Comparison of ENCODE assay signal across 20 cellular contexts in the genomic region with DNA sequence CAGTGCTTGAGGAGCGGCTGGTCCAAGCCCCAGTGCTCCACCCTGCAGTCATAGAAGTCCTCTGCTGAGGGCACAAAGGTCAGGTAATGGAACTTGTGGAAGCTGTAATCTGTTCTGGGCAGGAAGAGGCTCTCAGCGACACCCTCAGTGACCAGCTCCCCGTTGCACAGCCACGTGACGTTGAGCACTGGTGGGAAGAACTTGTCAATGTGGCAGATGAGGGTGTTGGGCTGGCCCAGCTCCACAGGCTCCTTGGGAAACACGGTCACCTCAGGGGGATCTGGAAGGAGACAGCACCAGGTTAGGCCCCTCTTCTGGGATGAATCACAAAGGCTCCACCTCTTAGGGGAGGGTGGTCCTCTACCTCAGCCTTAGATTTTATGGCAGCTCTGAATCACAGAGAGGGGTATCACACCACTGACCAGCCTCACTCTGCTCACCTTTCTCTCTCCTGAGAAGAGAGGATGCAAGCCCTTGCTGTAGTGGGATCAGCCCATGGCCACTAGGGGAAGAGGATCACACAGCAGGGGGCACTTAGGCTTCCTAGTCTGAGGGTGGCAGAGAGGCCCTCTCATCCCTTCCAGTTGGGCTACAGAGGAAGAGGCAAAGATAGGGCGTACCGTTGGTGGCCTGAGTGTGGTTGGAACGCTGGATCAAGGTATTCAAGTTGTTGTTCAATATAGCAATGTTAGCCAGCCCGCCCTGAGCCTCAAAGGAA. TPM values are rescaled to one million over a fixed set of nuclear protein-coding genes. Genes with fewer than 3 reads are reported as not detected.
A peak's percentile ranks its signal among the peaks of the same experiment; 100 is the strongest.
DNase-seq lines count a peak whose midpoint lies in the region; ATAC-seq, FAIRE-seq and TF ChIP-seq lines count a peak whose summit lies in the region.
"Had no signal": no experiment of that assay in that cellular context is flagged by ENCODE, and none has a peak within 500 bp of the region (broad histone marks: within the 10 kb centered on the region; RNA-seq: fewer than 3 reads in every experiment).

No MANE protein-coding gene starts in this region.

- H3K27ac ChIP-seq in HepG2 (ENCODE audit: extremely low read length, insufficient read depth, low read length) (no peak overlapping the region), right lobe of liver (no peak overlapping the region), right atrium auricular region (no peak overlapping the region), stomach (no peak overlapping the region)
- no peak overlapping the region for H3K27ac ChIP-seq in effector memory CD4-positive, alpha-beta T cell (ENCODE audit: insufficient read depth, low read length, poor library complexity, severe bottlenecking)
- H3K27ac ChIP-seq: C4-2B had no signal

- H3K36me3 ChIP-seq in HepG2 (replicated peaks in 1 of 2; ENCODE audit: control insufficient read depth in 1 of 2, insufficient read depth in 2 of 2, low read length in 2 of 2) (no peaks in the 10 kb centered on the region), right lobe of liver (no peaks in the 10 kb centered on the region), right atrium auricular region (peaks cover 11% of the 10 kb centered on the region), stomach (peaks cover 0 to 32% (median 15%) of the 10 kb centered on the region in 4 donors)
- no peaks in the 10 kb centered on the region for H3K36me3 ChIP-seq in effector memory CD4-positive, alpha-beta T cell (ENCODE audit: control insufficient read depth, insufficient read depth, low read length)

- peak overlapping the region; percentile 97 for H3K4me3 Mint-ChIP-seq in activated B cell treated with CpG ODN at 0.5 μM for 24 hours

- H3K4me3 ChIP-seq in HepG2 (replicated peaks in 1 of 3; ENCODE audit: insufficient read depth in 1 of 3, low read depth in 2 of 3, low read length in 3 of 3) (no peak overlapping the region), right lobe of liver (no peak overlapping the region), epithelial cell of proximal tubule (ENCODE audit: low read depth, low read length) (no peak overlapping the region), right atrium auricular region (no peak overlapping the region), stomach (no peak overlapping the region)
- no peak overlapping the region for H3K4me3 ChIP-seq in effector memory CD4-positive, alpha-beta T cell (ENCODE audit: insufficient read depth, low read depth, low read length, poor library complexity, severe bottlenecking)

- TF ChIP-seq CTCF in HepG2 (CRISPR knock-in tag; IDR thresholded peaks at IDR 0.05) (no peak), right lobe of liver (IDR thresholded peaks at IDR 0.05) (no peak), activated B cell treated with CpG ODN at 0.5 μM for 24 hours (IDR thresholded peaks at IDR 0.05) (no peak), epithelial cell of proximal tubule (conservative IDR thresholded peaks at IDR 0.05; ENCODE audit: low read depth, low read length) (peak; percentile 7), right atrium auricular region (IDR thresholded peaks at IDR 0.05) (no peak), stomach (IDR thresholded peaks at IDR 0.05) (no peak)

- ATAC-seq in HepG2 (peak; percentile 72), right lobe of liver (no peak), activated B cell treated with CpG ODN at 0.5 μM for 24 hours (ENCODE audit: low read depth) (no peak)
- ATAC-seq: SK-N-SH treated with all-trans-retinoic acid at 6 μM for 48 hours had no signal

- no peak for FAIRE-seq in HepG2 (lab: Jason Lieb, UNC)
- FAIRE-seq: RCC 7860 had no signal

- TF ChIP-seq EP300 in HepG2 (IDR thresholded peaks at IDR 0.05; ENCODE audit: low read depth in 2 of 2, low read length in 2 of 2) (no peak), HepG2 (CRISPR knock-in tag; IDR thresholded peaks at IDR 0.05; ENCODE audit: borderline replicate concordance) (no peak), stomach (IDR thresholded peaks at IDR 0.05) (no peak)

- CTCF ChIA-PET in HepG2 (lab: Yijun Ruan, JAX; ENCODE audit: low intra/inter-chr PET ratio, low total read pairs) (no interaction called here), activated B cell treated with CpG ODN at 0.5 μM for 24 hours (lab: Charles Lee) (interaction anchor here (1.0 to 7.6 kb wide), 2 partner anchors 53 kb away, joined by 3 to 98 read pairs; no protein-coding TSS in a partner anchor)

- H3K4me1 ChIP-seq in HepG2 (ENCODE audit: insufficient read depth, low read length): no peaks in the 10 kb centered on the region
- no peaks in the 10 kb centered on the region for H3K4me1 ChIP-seq in right lobe of liver
- H3K4me1 ChIP-seq in right atrium auricular region: no peaks in the 10 kb centered on the region
- no peaks in the 10 kb centered on the region for H3K4me1 ChIP-seq in effector memory CD4-positive, alpha-beta T cell (ENCODE audit: control insufficient read depth, insufficient read depth, low read length, poor library complexity, severe bottlenecking)
- peaks cover 0 to 10% (median 0%) of the 10 kb centered on the region in 4 donors for H3K4me1 ChIP-seq in stomach

- peak overlapping the region; percentile 99 for H3K27ac Mint-ChIP-seq in activated B cell treated with CpG ODN at 0.5 μM for 24 hours

- peaks cover 0 to 16% of the 10 kb centered on the region in 2 experiments; a peak in 3 of 5 replicates for H3K27me3 ChIP-seq in HepG2 (ENCODE audit: control insufficient read depth in 1 of 2, insufficient read depth in 2 of 2, low read length in 2 of 2)
- H3K27me3 ChIP-seq in right lobe of liver: no peaks in the 10 kb centered on the region
- no peaks in the 10 kb centered on the region for H3K27me3 ChIP-seq in right atrium auricular region
- no peaks in the 10 kb centered on the region for H3K27me3 ChIP-seq in effector memory CD4-positive, alpha-beta T cell (replicated peaks; ENCODE audit: control insufficient read depth, insufficient read depth, low read length, poor library complexity, severe bottlenecking)
- H3K27me3 ChIP-seq in stomach: no peaks in the 10 kb centered on the region

- H3K27me3 Mint-ChIP-seq in activated B cell treated with CpG ODN at 0.5 μM for 24 hours: no peaks in the 10 kb centered on the region

- peaks cover 4% of the 10 kb centered on the region for H3K9me3 Mint-ChIP-seq in activated B cell treated with CpG ODN at 0.5 μM for 24 hours

- no peak for DNase-seq in HepG2 (ENCODE audit: low spot score)
- no peak for DNase-seq in right lobe of liver
- no peak for DNase-seq in activated B cell treated with CpG ODN at 0.5 μM for 24 hours
- DNase-seq in epithelial cell of proximal tubule (ENCODE audit: low read depth): no peak
- no peak for DNase-seq in right atrium auricular region (ENCODE audit: low spot score)
- no peak for DNase-seq in effector memory CD4-positive, alpha-beta T cell
- DNase-seq in NCI-H1048 (lab: John Stamatoyannopoulos, UW): no peak
- no peak for DNase-seq in stomach
- DNase-seq: 8988T, COR-L47, DMS53, Kasumi-1, NCI-H187 treated with DMSO at 0.1 percent for 48 hours, NCI-H446, NCI-H82, SHP77 had no signal

- H3K36me3 Mint-ChIP-seq in activated B cell treated with CpG ODN at 0.5 μM for 24 hours (ENCODE audit: low read depth): peaks cover 92% of the 10 kb centered on the region

- peaks cover 75% of the 10 kb centered on the region for H3K4me1 Mint-ChIP-seq in activated B cell treated with CpG ODN at 0.5 μM for 24 hours

- no peak overlapping the region for H3K4me2 ChIP-seq in HepG2 (ENCODE audit: low read depth, low read length)

- no peak for TF ChIP-seq RAD21 in HepG2 (CRISPR knock-in tag; IDR thresholded peaks at IDR 0.05)

- no peak overlapping the region for H2AFZ ChIP-seq in HepG2 (ENCODE audit: low read length)

- in situ Hi-C loops in HepG2 (cut with HindIII; ENCODE audit: extremely low pct_ligation_motif_present, low pct_unique_long_range_greater_than_20kb): no loop called here

- H3K9me3 ChIP-seq in HepG2 (ENCODE audit: low read length) (no peaks in the 10 kb centered on the region), right lobe of liver (no peaks in the 10 kb centered on the region), right atrium auricular region (no peaks in the 10 kb centered on the region), stomach (no peaks in the 10 kb centered on the region)
- no peaks in the 10 kb centered on the region for H3K9me3 ChIP-seq in effector memory CD4-positive, alpha-beta T cell (ENCODE audit: control insufficient read depth, low read length)

- intact Hi-C loops in HepG2 (cut with micrococcal nuclease; ENCODE audit: unreplicated experiment): no loop called here
- intact Hi-C loops in right lobe of liver (cut with DNase I): no loop called here
- intact Hi-C loops in activated B cell treated with CpG ODN at 0.5 μM for 24 hours (cut with micrococcal nuclease): no loop called here
- intact Hi-C loops in stomach (cut with DNase I; ENCODE audit: low total_unique reads): no loop called here

- BruUV-seq in HepG2 (replicated peaks; lab: Mats Ljungman, UMichigan): no TSS peak

- H4K20me1 ChIP-seq in HepG2 (ENCODE audit: insufficient read depth, low read length): no peaks in the 10 kb centered on the region

- no peak overlapping the region for H3K9ac ChIP-seq in HepG2 (ENCODE audit: insufficient read depth, low read depth, low read length)

- H3K79me2 ChIP-seq in HepG2 (ENCODE audit: insufficient read depth, low read length): no peaks in the 10 kb centered on the region

- POLR2A ChIA-PET in HepG2 (lab: Yijun Ruan, JAX) (no interaction called here), activated B cell treated with CpG ODN at 0.5 μM for 24 hours (lab: Charles Lee) (interaction anchor here (0.5 to 28.7 kb wide), 5 partner anchors 7 to 49 kb away, joined by 3 to 2264 read pairs (median 11); partner anchors contain the start of gene HLA-DOA)

- 21% methylated on average over 10 of the region's 10 CpGs for WGBS in HepG2 (ENCODE audit: low lambda C conversion rate)
- WGBS in right lobe of liver (ENCODE audit: insufficient coverage, low coverage, low lambda C conversion rate, missing lambda C conversion rate): 100% methylated on average over 2 of the region's 10 CpGs
- WGBS in stomach, 5 donors: 43 to 93% (median 52%) methylated on average over 9 to 10 of the region's 10 CpGs

- no peak for TF ChIP-seq POLR2A in HepG2 (IDR thresholded peaks at IDR 0.05; ENCODE audit: insufficient read depth in 1 of 2, low read depth in 2 of 2, low read length in 2 of 2)
- TF ChIP-seq POLR2A in right lobe of liver (IDR thresholded peaks at IDR 0.05): no peak
- no peak for TF ChIP-seq POLR2A in stomach (IDR thresholded peaks at IDR 0.05)

RNA-seq across cellular contexts. Expression of gene HLA-DPA1, which starts 4.3 kb away (rescaled TPM):
- total RNA-seq in HepG2 (2016; rRNA removed; fragmentation: Illumina TruSeq; extraction: Trizol) (not detected in 2 replicates), right lobe of liver (10 to 100 TPM; 10.0 to 74.8 (median 26.3) TPM), activated B cell treated with CpG ODN at 0.5 μM for 24 hours (718 and 730 TPM in 2 replicates), epithelial cell of proximal tubule (6.8 and 7.1 TPM in 2 replicates), right atrium auricular region (10 to 100 TPM; 13.1 to 60.5 TPM), stomach (100 to 1,000 TPM in 1 of 5 donors, 10 to 100 TPM in 3, under 1 TPM in 1; 0.29 to 171 (median 39.7) TPM)
- not detected in 2 replicates for total RNA-seq in HepG2 (2016; cell fraction: cytosol; rRNA removed; fragmentation: Illumina TruSeq; extraction: Trizol; ENCODE audit: low read depth)
- not detected in 2 replicates for total RNA-seq in HepG2 (2016; cell fraction: insoluble cytoplasmic fraction; rRNA removed; fragmentation: Illumina TruSeq; extraction: Trizol)
- not detected in 2 replicates for total RNA-seq in HepG2 (2016; cell fraction: membrane; rRNA removed; fragmentation: Illumina TruSeq; extraction: Trizol)
- not detected in 2 replicates for total RNA-seq in HepG2 (2016; cell fraction: nucleus; rRNA removed; fragmentation: Illumina TruSeq; extraction: Trizol)
- polyA plus RNA-seq in HepG2 (2011; rRNA removed) (not detected in 2 replicates), stomach (10 to 100 TPM; 14.3 to 34.1 (median 23.3) TPM)
- polyA plus RNA-seq in HepG2 (2011; cell fraction: cytosol; rRNA removed): 0.05 and 0.18 TPM in 2 replicates
- polyA plus RNA-seq in HepG2 (2011; cell fraction: nucleus; rRNA removed): not detected in 2 replicates
- not detected in 2 replicates for polyA plus RNA-seq in HepG2 (2012)
- not detected in 2 replicates for polyA plus RNA-seq in HepG2 (2016; cell fraction: cytosol; fragmentation: Illumina TruSeq; extraction: Trizol; ENCODE audit: low read depth)
- polyA plus RNA-seq in HepG2 (2016; cell fraction: insoluble cytoplasmic fraction; fragmentation: Illumina TruSeq; extraction: Trizol; ENCODE audit: low read depth): not detected in 2 replicates
- not detected in 2 replicates for polyA plus RNA-seq in HepG2 (2016; cell fraction: membrane; fragmentation: Illumina TruSeq; extraction: Trizol; ENCODE audit: low read depth)
- not detected in 2 replicates for polyA plus RNA-seq in HepG2 (2016; cell fraction: nucleus; fragmentation: Illumina TruSeq; extraction: Trizol; ENCODE audit: insufficient read depth, low read depth)
- 0.77 TPM in 1 of 2 replicates, not detected in the other for polyA minus RNA-seq in HepG2 (2011; rRNA and poly(A)+ RNA removed; ENCODE audit: low replicate concordance)
- not detected in 2 replicates for polyA minus RNA-seq in HepG2 (2011; cell fraction: cytosol; rRNA and poly(A)+ RNA removed)
- not detected in 2 replicates for polyA minus RNA-seq in HepG2 (2011; cell fraction: nucleus; rRNA and poly(A)+ RNA removed)
- total RNA-seq: G401 had no signal

RNA-seq across cellular contexts. Expression of gene HLA-DPB1, which starts 6.6 kb away (rescaled TPM):
- total RNA-seq in HepG2 (2016; rRNA removed; fragmentation: Illumina TruSeq; extraction: Trizol) (not detected in 2 replicates), right lobe of liver (10 to 100 TPM in 5 of 6 experiments, 1 to 10 TPM in 1; 8.6 to 66.7 (median 23.0) TPM), activated B cell treated with CpG ODN at 0.5 μM for 24 hours (853 and 854 TPM in 2 replicates), epithelial cell of proximal tubule (49.4 and 52.3 TPM in 2 replicates), right atrium auricular region (10 to 100 TPM; 22.0 to 76.7 TPM), stomach (10 to 100 TPM in 4 of 5 donors, not detected in 1; 10.7 to 46.6 (median 31.9) TPM)
- total RNA-seq in HepG2 (2016; cell fraction: cytosol; rRNA removed; fragmentation: Illumina TruSeq; extraction: Trizol; ENCODE audit: low read depth): not detected in 2 replicates
- total RNA-seq in HepG2 (2016; cell fraction: insoluble cytoplasmic fraction; rRNA removed; fragmentation: Illumina TruSeq; extraction: Trizol): not detected in 2 replicates
- not detected in 2 replicates for total RNA-seq in HepG2 (2016; cell fraction: membrane; rRNA removed; fragmentation: Illumina TruSeq; extraction: Trizol)
- total RNA-seq in HepG2 (2016; cell fraction: nucleus; rRNA removed; fragmentation: Illumina TruSeq; extraction: Trizol): not detected in 2 replicates
- polyA plus RNA-seq in HepG2 (2011; rRNA removed) (not detected in 2 replicates), stomach (10 to 100 TPM; 48.3 to 62.2 (median 51.1) TPM)
- 0.09 TPM in 1 of 2 replicates, not detected in the other for polyA plus RNA-seq in HepG2 (2011; cell fraction: cytosol; rRNA removed)
- 0.21 and 0.23 TPM in 2 replicates for polyA plus RNA-seq in HepG2 (2011; cell fraction: nucleus; rRNA removed)
- not detected in 2 replicates for polyA plus RNA-seq in HepG2 (2012)
- polyA plus RNA-seq in HepG2 (2016; cell fraction: cytosol; fragmentation: Illumina TruSeq; extraction: Trizol; ENCODE audit: low read depth): not detected in 2 replicates
- not detected in 2 replicates for polyA plus RNA-seq in HepG2 (2016; cell fraction: insoluble cytoplasmic fraction; fragmentation: Illumina TruSeq; extraction: Trizol; ENCODE audit: low read depth)
- not detected in 2 replicates for polyA plus RNA-seq in HepG2 (2016; cell fraction: membrane; fragmentation: Illumina TruSeq; extraction: Trizol; ENCODE audit: low read depth)
- polyA plus RNA-seq in HepG2 (2016; cell fraction: nucleus; fragmentation: Illumina TruSeq; extraction: Trizol; ENCODE audit: insufficient read depth, low read depth): not detected in 2 replicates
- 0.63 TPM in 1 of 2 replicates, not detected in the other for polyA minus RNA-seq in HepG2 (2011; rRNA and poly(A)+ RNA removed; ENCODE audit: low replicate concordance)
- polyA minus RNA-seq in HepG2 (2011; cell fraction: cytosol; rRNA and poly(A)+ RNA removed): not detected in 2 replicates
- not detected in 2 replicates for polyA minus RNA-seq in HepG2 (2011; cell fraction: nucleus; rRNA and poly(A)+ RNA removed)
- total RNA-seq: G401 had no signal

RNA-seq across cellular contexts. Expression of gene HLA-DOA, which starts 59.8 kb away (rescaled TPM):
- total RNA-seq in HepG2 (2016; rRNA removed; fragmentation: Illumina TruSeq; extraction: Trizol) (0.07 and 0.09 TPM in 2 replicates), right lobe of liver (1 to 10 TPM in 5 of 6 experiments, under 1 TPM in 1; 0.37 to 3.3 (median 1.2) TPM), activated B cell treated with CpG ODN at 0.5 μM for 24 hours (153 and 167 TPM in 2 replicates), epithelial cell of proximal tubule (1.6 TPM in 1 of 2 replicates, not detected in the other), right atrium auricular region (10 to 100 TPM in 1 of 2 donors, 1 to 10 TPM in 1; 2.6 to 15.6 TPM), stomach (1 to 10 TPM in 2 of 5 donors, under 1 TPM in 2, not detected in 1; 0.45 to 3.9 (median 1.9) TPM)
- total RNA-seq in HepG2 (2016; cell fraction: cytosol; rRNA removed; fragmentation: Illumina TruSeq; extraction: Trizol; ENCODE audit: low read depth): not detected in 2 replicates
- total RNA-seq in HepG2 (2016; cell fraction: insoluble cytoplasmic fraction; rRNA removed; fragmentation: Illumina TruSeq; extraction: Trizol): 0.04 TPM in 1 of 2 replicates, not detected in the other
- total RNA-seq in HepG2 (2016; cell fraction: membrane; rRNA removed; fragmentation: Illumina TruSeq; extraction: Trizol): 0.06 TPM in 1 of 2 replicates, not detected in the other
- 0.09 TPM in 1 of 2 replicates, not detected in the other for total RNA-seq in HepG2 (2016; cell fraction: nucleus; rRNA removed; fragmentation: Illumina TruSeq; extraction: Trizol)
- polyA plus RNA-seq in HepG2 (2011; rRNA removed) (0.03 TPM in 1 of 2 replicates, not detected in the other), stomach (1 to 10 TPM in 1 of 3 donors, under 1 TPM in 2; 0.62 to 2.1 (median 0.92) TPM)
- polyA plus RNA-seq in HepG2 (2011; cell fraction: cytosol; rRNA removed): 0.04 TPM in 1 of 2 replicates, not detected in the other
- not detected in 2 replicates for polyA plus RNA-seq in HepG2 (2011; cell fraction: nucleus; rRNA removed)
- not detected in 2 replicates for polyA plus RNA-seq in HepG2 (2012)
- not detected in 2 replicates for polyA plus RNA-seq in HepG2 (2016; cell fraction: cytosol; fragmentation: Illumina TruSeq; extraction: Trizol; ENCODE audit: low read depth)
- polyA plus RNA-seq in HepG2 (2016; cell fraction: insoluble cytoplasmic fraction; fragmentation: Illumina TruSeq; extraction: Trizol; ENCODE audit: low read depth): 0.07 TPM in 1 of 2 replicates, not detected in the other
- not detected in 2 replicates for polyA plus RNA-seq in HepG2 (2016; cell fraction: membrane; fragmentation: Illumina TruSeq; extraction: Trizol; ENCODE audit: low read depth)
- polyA plus RNA-seq in HepG2 (2016; cell fraction: nucleus; fragmentation: Illumina TruSeq; extraction: Trizol; ENCODE audit: insufficient read depth, low read depth): 0.63 TPM in 1 of 2 replicates, not detected in the other
- polyA minus RNA-seq in HepG2 (2011; rRNA and poly(A)+ RNA removed; ENCODE audit: low replicate concordance): 0.30 TPM in 1 of 2 replicates, not detected in the other
- polyA minus RNA-seq in HepG2 (2011; cell fraction: cytosol; rRNA and poly(A)+ RNA removed): not detected in 2 replicates
- polyA minus RNA-seq in HepG2 (2011; cell fraction: nucleus; rRNA and poly(A)+ RNA removed): not detected in 2 replicates

Comparison
In these comparisons a context has a peak if more than half of its experiments do, and no peak if none do; other contexts are left out.
1. RNA of gene HLA-DPB1, which starts 6.6 kb away (total RNA-seq): 853 to 854 TPM in activated B cell treated with CpG ODN at 0.5 μM for 24 hours; 22.0 to 76.7 TPM in right atrium auricular region, 49.4 to 52.3 TPM in epithelial cell of proximal tubule, 8.6 to 66.7 TPM in right lobe of liver, 10.7 to 46.6 TPM in stomach and not detected in HepG2; every median in the first group is over 10 times any median in the second.